Comparison of ENCODE assay signal across 9 cellular contexts in genomic region chr3:149016669-149017541, GRCh38. TPM values are rescaled to one million over a fixed set of nuclear protein-coding genes. Genes with fewer than 3 reads are reported as not detected.
A peak's percentile ranks its signal among the peaks of the same experiment; 100 is the strongest.
DNase-seq lines count a peak whose midpoint lies in the region; ATAC-seq and TF ChIP-seq lines count a peak whose summit lies in the region.
"Had no signal": no experiment of that assay in that cellular context is flagged by ENCODE, and none has a peak within 500 bp of the region (broad histone marks: within the 10 kb centered on the region; RNA-seq: fewer than 3 reads in every experiment).

No MANE protein-coding gene starts in this region.

- no peaks in the 10 kb centered on the region for H3K27me3 ChIP-seq in left ventricle myocardium inferior (ENCODE audit: low read depth)
- H3K27me3 ChIP-seq in stomach: no peaks in the 10 kb centered on the region
- H3K27me3 ChIP-seq: dorsolateral prefrontal cortex had no signal

- peak; percentile 31 to 41 for ATAC-seq in activated CD4-positive, CD25-positive, alpha-beta regulatory T cell treated with anti-CD3 and anti-CD28 coated beads, Interleukin-2, amount 50 U/mL, for 24 hours
- no peak for ATAC-seq in GM21737 (IDR thresholded peaks at IDR 0.05; ENCODE audit: unreplicated experiment)

- DNase-seq in activated CD4-positive, CD25-positive, alpha-beta regulatory T cell (lab: John Stamatoyannopoulos, UW): no peak
- DNase-seq in amniotic epithelial cell (ENCODE audit: low read depth) (peak; percentile 95), left ventricle myocardium inferior (no peak), stomach (no peak), cerebellar nuclear complex (lab: John Stamatoyannopoulos, UW) (no peak), NCI-H748 treated with DMSO at 0.1 percent for 48 hours (lab: John Stamatoyannopoulos, UW) (no peak)
- DNase-seq: dorsolateral prefrontal cortex had no signal

- TF ChIP-seq EP300 in stomach (IDR thresholded peaks at IDR 0.05): no peak

- H3K9me3 ChIP-seq in left ventricle myocardium inferior (replicated peaks) (no peaks in the 10 kb centered on the region), stomach (no peaks in the 10 kb centered on the region)

- no peak for TF ChIP-seq POLR2A in stomach (IDR thresholded peaks at IDR 0.05)

- TF ChIP-seq CTCF in left ventricle myocardium inferior (IDR thresholded peaks at IDR 0.05; ENCODE audit: borderline replicate concordance) (no peak), stomach (IDR thresholded peaks at IDR 0.05) (no peak)

- intact Hi-C loops in left ventricle myocardium inferior (cut with micrococcal nuclease) (no loop called here), stomach (cut with DNase I; ENCODE audit: low total_unique reads) (no loop called here)

- H3K4me3 ChIP-seq in left ventricle myocardium inferior: no peak overlapping the region
- H3K4me3 ChIP-seq in stomach: no peak overlapping the region
- H3K4me3 ChIP-seq: dorsolateral prefrontal cortex had no signal

- WGBS in stomach, 5 donors: 68 to 83% (median 81%) methylated on average over 9 of the region's 9 CpGs

- H3K36me3 ChIP-seq in left ventricle myocardium inferior (peaks cover 27% of the 10 kb centered on the region), stomach (peaks cover 0 to 76% (median 58%) of the 10 kb centered on the region in 4 donors)

- H3K27ac ChIP-seq in left ventricle myocardium inferior (replicated peaks): peak overlapping the region; percentile 74
- H3K27ac ChIP-seq in stomach: peak overlapping the region in 4 of 5 donors; percentile 1 to 59 (median 22)

- H3K4me1 ChIP-seq in left ventricle myocardium inferior: peaks cover 76% of the 10 kb centered on the region
- peaks cover 6 to 42% (median 22%) of the 10 kb centered on the region in 4 donors for H3K4me1 ChIP-seq in stomach

RNA-seq across cellular contexts. Expression of gene GYG1, which starts 25.6 kb away (rescaled TPM):
- total RNA-seq in left ventricle myocardium inferior (155 TPM), stomach (100 to 1,000 TPM in 1 of 5 donors, 10 to 100 TPM in 3, 1 to 10 TPM in 1; 4.9 to 169 (median 32.1) TPM)
- 10 to 100 TPM; 36.5 to 56.5 (median 39.7) TPM for polyA plus RNA-seq in stomach
